In genomic region chr15:70857547-70858265, GRCh38 we compare ENCODE assay signal across 18 cellular contexts. TPM values are rescaled to one million over a fixed set of nuclear protein-coding genes. Genes with fewer than 3 reads are reported as not detected.
DNase-seq lines count a peak whose midpoint lies in the region; ATAC-seq and TF ChIP-seq lines count a peak whose summit lies in the region.
"Had no signal": no experiment of that assay in that cellular context is flagged by ENCODE, and none has a peak within 500 bp of the region (broad histone marks: within the 10 kb centered on the region; RNA-seq: fewer than 3 reads in every experiment).

No MANE protein-coding gene starts in this region.

- H3K79me1 ChIP-seq in IMR-90 (ENCODE audit: low read depth in 1 of 2, low read length in 2 of 2) = peaks cover 3 to 27% of the 10 kb centered on the region in 2 experiments; a peak in 3 of 4 replicates

- H4K8ac ChIP-seq in IMR-90 (ENCODE audit: low read depth in 2 of 2, low read length in 2 of 2) = peak overlapping the region in 1 of 2 experiments; percentile 69; a peak in 2 of 4 replicates

- peak overlapping the region; percentile 65; the same call in 1 of the 2 replicates for H3K14ac ChIP-seq in IMR-90 (replicated peaks; ENCODE audit: low read depth, low read length)

- peak overlapping the region; percentile 57; the same call in 1 of the 2 replicates for H2AK5ac ChIP-seq in IMR-90 (ENCODE audit: low read depth, low read length)

- intact Hi-C loops in IMR-90 (cut with micrococcal nuclease) = loop anchor here (2.0 kb wide), 1 partner anchor 33 kb away; no protein-coding TSS in a partner anchor

- peak overlapping the region; percentile 71 for H3K4ac ChIP-seq in IMR-90 (ENCODE audit: low read depth, low read length)

- H2BK120ac ChIP-seq in IMR-90 (ENCODE audit: low read depth, low read length) = peak overlapping the region; percentile 75

- no peak overlapping the region for H2AFZ ChIP-seq in IMR-90 (replicated peaks; ENCODE audit: low read length, poor library complexity)
- H2AFZ ChIP-seq in hepatocyte = no peak overlapping the region

- peak overlapping the region; percentile 75; the same call in 1 of the 3 replicates for H2BK15ac ChIP-seq in IMR-90 (ENCODE audit: low read depth, low read length)

- H3K79me2 ChIP-seq in hepatocyte = peaks cover 3% of the 10 kb centered on the region

- POLR2A ChIA-PET in IMR-90 (lab: Charles Lee; ENCODE audit: unreplicated experiment) = no interaction called here

- H3K4me3 ChIP-seq in IMR-90 (ENCODE audit: insufficient read depth, low read depth, low read length) = no peak overlapping the region
- no peak overlapping the region for H3K4me3 ChIP-seq in astrocyte of the spinal cord (ENCODE audit: low read depth, low read length)
- H3K4me3 ChIP-seq in hepatocyte = no peak overlapping the region
- no peak overlapping the region for H3K4me3 ChIP-seq in thoracic aorta

- H2BK20ac ChIP-seq in IMR-90 (ENCODE audit: low read depth, low read length) = peak overlapping the region; percentile 81

- H3K27ac ChIP-seq in IMR-90 (ENCODE audit: insufficient read depth, low read length) (peak overlapping the region; percentile 74; the same call in 1 of the 2 replicates), hepatocyte (peak overlapping the region; percentile 72), thoracic aorta (peak overlapping the region; percentile 65 to 98)
- H3K27ac ChIP-seq: C4-2B, HL-60 had no signal

- no peak overlapping the region; the same call in 1 of the 2 replicates for H4K5ac ChIP-seq in IMR-90 (ENCODE audit: low read depth, low read length)

- peak overlapping the region; percentile 80 for H3K23ac ChIP-seq in IMR-90 (ENCODE audit: low read depth, low read length)

- peak overlapping the region; percentile 16; the same call in 1 of the 2 replicates for H3K56ac ChIP-seq in IMR-90 (ENCODE audit: extremely low read depth, insufficient read depth, low read length)

- H2AK9ac ChIP-seq in IMR-90 (replicated peaks; ENCODE audit: low read depth, low read length, poor library complexity) = no peak overlapping the region

- peak overlapping the region; percentile 59; the same call in 1 of the 2 replicates for H4K91ac ChIP-seq in IMR-90 (ENCODE audit: insufficient read depth, low read depth, low read length)

- WGBS in IMR-90 (ENCODE audit: extremely low coverage in 2 of 2, insufficient read length in 1 of 2), 2 experiments = no CpG with 5 or more reads among the region's 3 CpGs
- 85% methylated on average over 3 of the region's 3 CpGs for WGBS in hepatocyte (ENCODE audit: low lambda C conversion rate, missing lambda C conversion rate)

- H3K9me3 ChIP-seq in IMR-90 (ENCODE audit: control insufficient read depth, insufficient read depth, low read length) = no peaks in the 10 kb centered on the region
- no peaks in the 10 kb centered on the region for H3K9me3 ChIP-seq in hepatocyte (ENCODE audit: low read depth)
- no peaks in the 10 kb centered on the region for H3K9me3 ChIP-seq in thoracic aorta

- H3K9me2 ChIP-seq in hepatocyte (replicated peaks; ENCODE audit: insufficient read depth) = no peaks in the 10 kb centered on the region

- H3K4me1 ChIP-seq in IMR-90 (ENCODE audit: control insufficient read depth, insufficient read depth, low read length) (peaks cover 15% of the 10 kb centered on the region), hepatocyte (ENCODE audit: insufficient read depth) (peaks cover 13% of the 10 kb centered on the region), thoracic aorta (ENCODE audit: control insufficient read depth in 1 of 2, low read depth in 2 of 2) (peaks cover 2 to 50% of the 10 kb centered on the region in 2 donors)

- H3K18ac ChIP-seq in IMR-90 (ENCODE audit: low read depth, low read length) = peak overlapping the region; percentile 50

- TF ChIP-seq RAD21 in IMR-90 (IDR thresholded peaks at IDR 0.05; ENCODE audit: low read length) = no peak

- H3K9me1 ChIP-seq in IMR-90 (ENCODE audit: insufficient read depth, low read length) = peaks cover 4% of the 10 kb centered on the region

- ATAC-seq in IMR-90 (ENCODE audit: low read depth) (no peak), thoracic aorta (ENCODE audit: insufficient number of reproducible peaks, low FRiP score, low read depth) (no peak), GM21528 (IDR thresholded peaks at IDR 0.05; ENCODE audit: low FRiP score, unreplicated experiment) (no peak), HG03175 (IDR thresholded peaks at IDR 0.05; ENCODE audit: unreplicated experiment) (no peak)

- in situ Hi-C loops in IMR-90 (cut with MboI; ENCODE audit: low sequenced_read_pairs) (no loop called here), astrocyte of the spinal cord (cut with HindIII; ENCODE audit: low sequenced_read_pairs) (no loop called here)

- no peak overlapping the region for H3K9ac ChIP-seq in IMR-90 (ENCODE audit: low read depth, low read length)

- BruUV-seq in IMR-90 (replicated peaks; lab: Mats Ljungman, UMichigan) = no TSS peak

- H4K20me1 ChIP-seq in IMR-90 (ENCODE audit: insufficient read depth, low read length) (peaks cover 8% of the 10 kb centered on the region), hepatocyte (ENCODE audit: insufficient read depth, poor library complexity, severe bottlenecking) (no peaks in the 10 kb centered on the region)

- no peak for TF ChIP-seq POLR2A in IMR-90 (IDR thresholded peaks at IDR 0.05; ENCODE audit: low read depth, low read length)

- peak overlapping the region; percentile 15 for H3K4me2 ChIP-seq in IMR-90 (ENCODE audit: low read depth, low read length)
- no peak overlapping the region for H3K4me2 ChIP-seq in hepatocyte

- H3K27me3 ChIP-seq in IMR-90 (ENCODE audit: control insufficient read depth, insufficient read depth, low read length) (no peaks in the 10 kb centered on the region), hepatocyte (no peaks in the 10 kb centered on the region), thoracic aorta (replicated peaks; ENCODE audit: insufficient read depth) (no peaks in the 10 kb centered on the region)

- CTCF ChIA-PET in IMR-90 (lab: Yijun Ruan, JAX) = interaction anchor here (0.7 to 2.1 kb wide), 4 partner anchors 10 to 583 kb away, joined by 3 to 12 read pairs (median 4); no protein-coding TSS in a partner anchor

- DNase-seq in IMR-90 (peak; percentile 58), astrocyte of the spinal cord (ENCODE audit: low read depth, low spot score) (peak; percentile 47), hepatocyte (ENCODE audit: low spot score) (no peak), thoracic aorta (ENCODE audit: low spot score) (no peak), HK-2 (ENCODE audit: unreplicated experiment) (no peak)
- no peak for DNase-seq in stimulated activated naive CD4-positive, alpha-beta T cell treated with Interleukin-2 at 50 U/mL for 16 hours (lab: John Stamatoyannopoulos, UW)
- DNase-seq: activated CD4-positive, alpha-beta T cell treated with anti-CD3 and anti-CD28 coated beads for 48 hours; activated naive CD4-positive, alpha-beta T cell treated with anti-CD3 and anti-CD28 coated beads, Interleukin-2, amount 50 U/mL, for 16 hours; central memory CD4-positive, alpha-beta T cell; KBM-7; NCI-H1417; NCI-H2227 treated with DMSO at 0.1 percent for 48 hours; NK-92 treated with Interleukin-12 subunit alpha and Interleukin-12 subunit beta, amount 100 ng/mL, for 24 hours; SIG-M5 had no signal

- TF ChIP-seq CTCF in IMR-90 (conservative IDR thresholded peaks at IDR 0.05; ENCODE audit: low read depth, low read length) (no peak), astrocyte of the spinal cord (IDR thresholded peaks at IDR 0.05; ENCODE audit: low read depth, low read length) (no peak), hepatocyte (IDR thresholded peaks at IDR 0.05; ENCODE audit: poor library complexity) (no peak), thoracic aorta (IDR thresholded peaks at IDR 0.05) (no peak)

- dilution Hi-C loops in IMR-90 (cut with HindIII; ENCODE audit: low sequenced_read_pairs, unreplicated experiment) = no loop called here

- peak overlapping the region; percentile 66 for H2BK5ac ChIP-seq in IMR-90 (ENCODE audit: low read depth, low read length, poor library complexity, severe bottlenecking)

- no peaks in the 10 kb centered on the region for H3K36me3 ChIP-seq in IMR-90 (ENCODE audit: control insufficient read depth, insufficient read depth, low read length)
- H3K36me3 ChIP-seq in hepatocyte (replicated peaks; ENCODE audit: insufficient read depth, low read depth) = no peaks in the 10 kb centered on the region
- H3K36me3 ChIP-seq in thoracic aorta = no peaks in the 10 kb centered on the region

TF ChIP-seq in IMR-90, 13 proteins besides CTCF, POLR2A, EP300 and RAD21 (continues in another document):
- TF ChIP-seq FOS (IDR thresholded peaks at IDR 0.05; ENCODE audit: low read depth, low read length) (no peak), MXI1 (IDR thresholded peaks at IDR 0.05; ENCODE audit: borderline replicate concordance, low read depth, low read length) (no peak), ELK1 (IDR thresholded peaks at IDR 0.05; ENCODE audit: borderline replicate concordance, low read depth, low read length) (no peak), BHLHE40 (IDR thresholded peaks at IDR 0.05; ENCODE audit: low read depth, low read length) (no peak)

RNA-seq across cellular contexts. Expression of gene LARP6, which starts 3.7 kb away (rescaled TPM):
- 36.4 and 78.3 TPM in 2 replicates for total RNA-seq in IMR-90 (2012; rRNA removed)
- polyA plus RNA-seq in IMR-90 (2012; rRNA removed) = 135 and 146 TPM in 2 replicates
- polyA plus RNA-seq in IMR-90 (2012; cell fraction: cytosol; rRNA removed) = 160 and 262 TPM in 2 replicates
- 56.0 and 108 TPM in 2 replicates for polyA plus RNA-seq in IMR-90 (2012; cell fraction: nucleus; rRNA removed; ENCODE audit: low replicate concordance)
- 31.9 and 45.9 TPM in 2 replicates for total RNA-seq in hepatocyte
- polyA plus RNA-seq in hepatocyte = 50.0 and 55.9 TPM in 2 replicates
- total RNA-seq in thoracic aorta = 10 to 100 TPM; 43.3 to 92.6 TPM

RNA-seq across cellular contexts. Expression of gene THAP10, which starts 34.5 kb away (rescaled TPM):
- total RNA-seq in IMR-90 (2012; rRNA removed) (2.3 and 3.6 TPM in 2 replicates), hepatocyte (3.0 TPM in 2 replicates), thoracic aorta (1 to 10 TPM in 1 of 2 donors, under 1 TPM in 1; 0.81 to 1.4 TPM)
- polyA plus RNA-seq in IMR-90 (2012; rRNA removed) (2.8 and 3.0 TPM in 2 replicates), hepatocyte (2.1 and 3.8 TPM in 2 replicates)
- polyA plus RNA-seq in IMR-90 (2012; cell fraction: cytosol; rRNA removed) = 1.6 and 1.8 TPM in 2 replicates
- polyA plus RNA-seq in IMR-90 (2012; cell fraction: nucleus; rRNA removed; ENCODE audit: low replicate concordance) = 0.86 and 1.4 TPM in 2 replicates

RNA-seq across cellular contexts. Expression of gene LRRC49, which starts 34.9 kb away (rescaled TPM):
- total RNA-seq in IMR-90 (2012; rRNA removed) (16.8 and 19.2 TPM in 2 replicates), hepatocyte (7.8 and 11.6 TPM in 2 replicates), thoracic aorta (1 to 10 TPM; 8.9 to 9.4 TPM)
- polyA plus RNA-seq in IMR-90 (2012; rRNA removed) (7.2 and 8.6 TPM in 2 replicates), hepatocyte (1.4 and 1.9 TPM in 2 replicates)
- polyA plus RNA-seq in IMR-90 (2012; cell fraction: cytosol; rRNA removed) = 3.8 TPM in 2 replicates
- 5.3 and 21.3 TPM in 2 replicates for polyA plus RNA-seq in IMR-90 (2012; cell fraction: nucleus; rRNA removed; ENCODE audit: low replicate concordance)

Comparison
In these comparisons a context has a peak if more than half of its experiments do, and no peak if none do; other contexts are left out.
1. DNase-seq: peak in IMR-90 (single experiment) and astrocyte of the spinal cord (single experiment); none in hepatocyte (single experiment), thoracic aorta (single experiment), stimulated activated naive CD4-positive, alpha-beta T cell treated with Interleukin-2 at 50 U/mL for 16 hours (single experiment) and HK-2 (single experiment).
2. Peak in every context shown above with its lines, with median percentiles within 50 percentile points of each other: H3K27ac ChIP-seq.